Comparison of ENCODE assay signal across 22 cellular contexts in genomic region chr11:14589421-14589820, GRCh38. TPM values are rescaled to one million over a fixed set of nuclear protein-coding genes. Genes with fewer than 3 reads are reported as not detected.
DNase-seq lines count a peak whose midpoint lies in the region; ATAC-seq and TF ChIP-seq lines count a peak whose summit lies in the region.
"Had no signal": no experiment of that assay in that cellular context is flagged by ENCODE, and none has a peak within 500 bp of the region (broad histone marks: within the 10 kb centered on the region; RNA-seq: fewer than 3 reads in every experiment).

No MANE protein-coding gene starts in this region.

- no peaks in the 10 kb centered on the region for H3K9me3 Mint-ChIP-seq in CD8-positive, alpha-beta T cell

- H2BK12ac ChIP-seq in trophoblast cell (ENCODE audit: low read length) = no peak overlapping the region

- H3K4me3 Mint-ChIP-seq in CD8-positive, alpha-beta T cell = no peak overlapping the region
- H3K4me3 Mint-ChIP-seq: CD14-positive monocyte; CD4-positive, alpha-beta T cell; HFFc6 had no signal

- no peak overlapping the region for H4K12ac ChIP-seq in trophoblast cell (ENCODE audit: low read depth, low read length)

- no peaks in the 10 kb centered on the region for H3K27me3 ChIP-seq in CD8-positive, alpha-beta T cell (ENCODE audit: insufficient read depth, low read length)
- H3K27me3 ChIP-seq in trophoblast cell (ENCODE audit: insufficient read depth, low read length) = no peaks in the 10 kb centered on the region
- H3K27me3 ChIP-seq: BE2C; BLaER1 treated with 17β-estradiol and CSF1 and Interleukin-3, amounts not matched to agents 10 nM and 100 nM had no signal

- peaks cover 47% of the 10 kb centered on the region for H3K4me1 Mint-ChIP-seq in CD8-positive, alpha-beta T cell (ENCODE audit: low read depth)

- no peak overlapping the region for H3K18ac ChIP-seq in trophoblast cell (ENCODE audit: low read length)

- CTCF ChIA-PET in CD8-positive, alpha-beta T cell (lab: Charles Lee) = no interaction called here

- H3K27ac ChIP-seq in CD8-positive, alpha-beta T cell (ENCODE audit: low read depth, low read length) = no peak overlapping the region
- H3K27ac ChIP-seq in trophoblast cell (ENCODE audit: low read depth, low read length) = no peak overlapping the region
- H3K27ac ChIP-seq: A549; BLaER1 treated with 17β-estradiol and CSF1 and Interleukin-3, amounts not matched to agents 10 nM and 100 nM had no signal

- POLR2A ChIA-PET in CD8-positive, alpha-beta T cell (lab: Charles Lee) = no interaction called here

- H3K9ac ChIP-seq in trophoblast cell (ENCODE audit: low read length) = no peak overlapping the region
- H3K9ac ChIP-seq: BLaER1 treated with 17β-estradiol and CSF1 and Interleukin-3, amounts not matched to agents 10 nM and 100 nM had no signal

- H3K79me2 ChIP-seq in trophoblast cell (ENCODE audit: control insufficient read depth, insufficient read depth, low read length, poor library complexity) = no peaks in the 10 kb centered on the region

- no peaks in the 10 kb centered on the region for H3K9me3 ChIP-seq in CD8-positive, alpha-beta T cell (ENCODE audit: low read length)
- no peaks in the 10 kb centered on the region for H3K9me3 ChIP-seq in trophoblast cell (ENCODE audit: insufficient read depth, low read depth, low read length)
- H3K9me3 ChIP-seq: A549, BE2C, HAP-1 had no signal

- H4K8ac ChIP-seq in trophoblast cell (ENCODE audit: low read depth, low read length) = no peak overlapping the region

- peak overlapping the region; percentile 3 for H3K4me2 ChIP-seq in trophoblast cell (ENCODE audit: low read length)
- H3K4me2 ChIP-seq: A549 had no signal

- H3K79me1 ChIP-seq in trophoblast cell (ENCODE audit: low read length) = peaks cover 9% of the 10 kb centered on the region

- H3K27me3 Mint-ChIP-seq in CD8-positive, alpha-beta T cell (ENCODE audit: low read depth) = no peaks in the 10 kb centered on the region
- H3K27me3 Mint-ChIP-seq: CD4-positive, alpha-beta T cell had no signal

- no CpG with 5 or more reads among the region's 2 CpGs for WGBS in trophoblast cell (ENCODE audit: extremely low coverage, insufficient coverage, insufficient read length)

- no peak overlapping the region for H3K4ac ChIP-seq in trophoblast cell (ENCODE audit: low read depth, low read length)

- no peak overlapping the region for H2AFZ ChIP-seq in trophoblast cell (ENCODE audit: insufficient read depth, low read length, poor library complexity)

- DNase-seq in CD8-positive, alpha-beta T cell = no peak
- DNase-seq in epithelial cell of esophagus (ENCODE audit: low read depth) = peak; percentile 35
- DNase-seq in trophoblast cell = peak; percentile 78 to 87
- DNase-seq in posterior cingulate gyrus = no peak
- DNase-seq in glomerular visceral epithelial cell (ENCODE audit: extremely low spot score) = no peak
- DNase-seq in stimulated activated naive CD4-positive, alpha-beta T cell (lab: John Stamatoyannopoulos, UW) = no peak
- DNase-seq: 8988T; ACHN; AML-193; BE2C; Calu3; CD4-positive, alpha-beta T cell; COR-L47; DMS53; DMS79 treated with DMSO at 0.1 percent for 48 hours; GF-D8; GOT3; HFFc6 had no signal

- ATAC-seq in CD8-positive, alpha-beta T cell = no peak
- ATAC-seq: A549 had no signal

- H3K4me1 ChIP-seq in CD8-positive, alpha-beta T cell (ENCODE audit: insufficient read depth, low read length) = peaks cover 5% of the 10 kb centered on the region
- peaks cover 5 to 15% of the 10 kb centered on the region in 2 experiments for H3K4me1 ChIP-seq in trophoblast cell (ENCODE audit: control insufficient read depth in 1 of 2, insufficient read depth in 2 of 2, low read length in 2 of 2)
- H3K4me1 ChIP-seq: A549, BE2C, HAP-1 had no signal

- peaks cover 46% of the 10 kb centered on the region for H3K36me3 Mint-ChIP-seq in CD8-positive, alpha-beta T cell

- no peaks in the 10 kb centered on the region for H3K36me3 ChIP-seq in CD8-positive, alpha-beta T cell (ENCODE audit: insufficient read depth, low read length)
- H3K36me3 ChIP-seq in trophoblast cell (ENCODE audit: control insufficient read depth in 1 of 2, insufficient read depth in 2 of 2, low read length in 2 of 2) = no peaks in the 10 kb centered on the region
- H3K36me3 ChIP-seq: BE2C, HAP-1 had no signal

- H3K27ac Mint-ChIP-seq in CD8-positive, alpha-beta T cell = peak overlapping the region; percentile 41
- H3K27ac Mint-ChIP-seq: CD14-positive monocyte, HFFc6 had no signal

- no peak overlapping the region for H2AK5ac ChIP-seq in trophoblast cell (ENCODE audit: low read length)

- no peak overlapping the region for H3K4me3 ChIP-seq in CD8-positive, alpha-beta T cell (ENCODE audit: low read depth, low read length)
- H3K4me3 ChIP-seq in epithelial cell of esophagus (ENCODE audit: low read length) (no peak overlapping the region), trophoblast cell (ENCODE audit: low read depth, low read length) (no peak overlapping the region)
- H3K4me3 ChIP-seq: A549; BLaER1 treated with 17β-estradiol and CSF1 and Interleukin-3, amounts not matched to agents 10 nM and 100 nM; HAP-1 had no signal

- H4K91ac ChIP-seq in trophoblast cell (ENCODE audit: low read depth, low read length) = no peak overlapping the region

- H2BK5ac ChIP-seq in trophoblast cell (ENCODE audit: low read depth, low read length, poor library complexity) = no peak overlapping the region

- H2BK120ac ChIP-seq in trophoblast cell (ENCODE audit: insufficient read depth, low read length, poor library complexity) = no peak overlapping the region

- no peak for TF ChIP-seq CTCF in CD8-positive, alpha-beta T cell (IDR thresholded peaks at IDR 0.05)
- no peak for TF ChIP-seq CTCF in epithelial cell of esophagus (IDR thresholded peaks at IDR 0.05; ENCODE audit: insufficient read depth, low read depth, low read length, missing control alignments)

- intact Hi-C loops in CD8-positive, alpha-beta T cell (cut with DNase I, micrococcal nuclease) = no loop called here
- intact Hi-C loops in posterior cingulate gyrus (cut with DNase I) = no loop called here

- no peak overlapping the region for H3K23ac ChIP-seq in trophoblast cell (ENCODE audit: low read length)

- no peak overlapping the region for H3K14ac ChIP-seq in trophoblast cell (ENCODE audit: low read length)

RNA-seq across cellular contexts. Expression of gene PDE3B, which starts 54.2 kb away (rescaled TPM):
- 100 to 1,000 TPM; 144 to 146 TPM for total RNA-seq in CD8-positive, alpha-beta T cell
- polyA plus RNA-seq in trophoblast cell (2013) = 4.3 and 5.1 TPM in 2 replicates

Comparison
In these comparisons a context has a peak if more than half of its experiments do, and no peak if none do; other contexts are left out.
1. DNase-seq: peak in epithelial cell of esophagus (single experiment) and trophoblast cell (2 of 2); none in CD8-positive, alpha-beta T cell (0 of 7), posterior cingulate gyrus (0 of 10), glomerular visceral epithelial cell (single experiment) and stimulated activated naive CD4-positive, alpha-beta T cell (0 of 6).